In genomic region chr4:39950861-39951481, GRCh38 we compare ENCODE assay signal across 21 cellular contexts. TPM values are rescaled to one million over a fixed set of nuclear protein-coding genes. Genes with fewer than 3 reads are reported as not detected.
DNase-seq lines count a peak whose midpoint lies in the region; ATAC-seq lines count a peak whose summit lies in the region.
"Had no signal": no experiment of that assay in that cellular context is flagged by ENCODE, and none has a peak within 500 bp of the region (broad histone marks: within the 10 kb centered on the region; RNA-seq: fewer than 3 reads in every experiment).

No MANE protein-coding gene starts in this region.

- H3K9ac ChIP-seq in SK-N-MC (ENCODE audit: insufficient read length) (no peak overlapping the region), mesenchymal stem cell (ENCODE audit: low read length) (no peak overlapping the region)

- H2AFZ ChIP-seq in mesenchymal stem cell (ENCODE audit: low read depth, low read length), result no peak overlapping the region

- no peak overlapping the region for H2BK5ac ChIP-seq in mesenchymal stem cell (ENCODE audit: low read depth, low read length, poor library complexity, severe bottlenecking)

- no peaks in the 10 kb centered on the region for H3K9me3 Mint-ChIP-seq in activated CD4-positive, alpha-beta T cell treated with anti-CD3 and anti-CD28 coated beads, Interleukin-2, amount 10 ng/mL, durations not matched to agents 24 days and 14 days
- H3K9me3 Mint-ChIP-seq in CD8-positive, alpha-beta memory T cell, result no peaks in the 10 kb centered on the region
- no peaks in the 10 kb centered on the region for H3K9me3 Mint-ChIP-seq in stimulated activated naive CD8-positive, alpha-beta T cell treated with anti-CD3 and anti-CD28 coated beads, Interleukin-15, amount 100 ng/mL, for 72 hours
- H3K9me3 Mint-ChIP-seq: stimulated activated naive CD8-positive, alpha-beta T cell treated with anti-CD3 and anti-CD28 coated beads, Interleukin-15, Interleukin-2, amounts not matched to agents 100 ng/mL and 50 ng/mL, for 24 hours had no signal

- no peak overlapping the region for H3K27ac ChIP-seq in CD8-positive, alpha-beta memory T cell (ENCODE audit: low read depth, low read length)
- peak overlapping the region; percentile 2; the same call in 1 of the 2 replicates for H3K27ac ChIP-seq in SK-N-MC
- H3K27ac ChIP-seq in mesenchymal stem cell (ENCODE audit: low read length, poor library complexity, severe bottlenecking), result no peak overlapping the region
- H3K27ac ChIP-seq: 22Rv1, adrenal gland, HL-60, upper lobe of left lung had no signal

- no peaks in the 10 kb centered on the region for H3K36me3 ChIP-seq in CD8-positive, alpha-beta memory T cell (ENCODE audit: insufficient read depth, low read length)
- H3K36me3 ChIP-seq in SK-N-MC (ENCODE audit: insufficient read depth, low read length) (peaks cover 4% of the 10 kb centered on the region; the same call in 1 of the 2 replicates), mesenchymal stem cell (ENCODE audit: control insufficient read depth in 1 of 2, insufficient read depth in 2 of 2, low read depth in 1 of 2, low read length in 2 of 2) (peaks cover 3 to 14% of the 10 kb centered on the region in 2 experiments)
- H3K36me3 ChIP-seq: adrenal gland, MG63, upper lobe of left lung had no signal

- H3K23ac ChIP-seq in mesenchymal stem cell (ENCODE audit: low read length in 2 of 2), result no peak overlapping the region

- peak overlapping the region; percentile 34 for H3K27ac Mint-ChIP-seq in activated CD4-positive, alpha-beta T cell treated with anti-CD3 and anti-CD28 coated beads, Interleukin-2, amount 10 ng/mL, durations not matched to agents 24 days and 14 days
- H3K27ac Mint-ChIP-seq in CD8-positive, alpha-beta memory T cell, result peak overlapping the region in 5 of 8 donors; percentile 25 to 84 (median 75)
- no peak overlapping the region for H3K27ac Mint-ChIP-seq in stimulated activated naive CD8-positive, alpha-beta T cell treated with anti-CD3 and anti-CD28 coated beads, Interleukin-15, amount 100 ng/mL, for 72 hours
- H3K27ac Mint-ChIP-seq: stimulated activated naive CD8-positive, alpha-beta T cell treated with anti-CD3 and anti-CD28 coated beads, Interleukin-15, Interleukin-2, amounts not matched to agents 100 ng/mL and 50 ng/mL, for 24 hours had no signal

- H3K4me3 Mint-ChIP-seq in activated CD4-positive, alpha-beta T cell treated with anti-CD3 and anti-CD28 coated beads, Interleukin-2, amount 10 ng/mL, durations not matched to agents 24 days and 14 days, result no peak overlapping the region
- H3K4me3 Mint-ChIP-seq in CD8-positive, alpha-beta memory T cell, result peak overlapping the region in 1 of 7 donors; percentile 9
- no peak overlapping the region for H3K4me3 Mint-ChIP-seq in stimulated activated naive CD8-positive, alpha-beta T cell treated with anti-CD3 and anti-CD28 coated beads, Interleukin-15, amount 100 ng/mL, for 72 hours
- H3K4me3 Mint-ChIP-seq: stimulated activated naive CD8-positive, alpha-beta T cell treated with anti-CD3 and anti-CD28 coated beads, Interleukin-15, Interleukin-2, amounts not matched to agents 100 ng/mL and 50 ng/mL, for 24 hours had no signal

- intact Hi-C loops in activated CD4-positive, alpha-beta T cell treated with anti-CD3 and anti-CD28 coated beads, Interleukin-2, amount 10 ng/mL, durations not matched to agents 24 days and 14 days (cut with micrococcal nuclease), result no loop called here

- H2BK15ac ChIP-seq in mesenchymal stem cell (ENCODE audit: low read depth, poor library complexity, severe bottlenecking), result no peak overlapping the region

- peaks cover 11% of the 10 kb centered on the region for H3K4me1 ChIP-seq in CD8-positive, alpha-beta memory T cell (ENCODE audit: insufficient read depth, low read length)
- peaks cover 3% of the 10 kb centered on the region for H3K4me1 ChIP-seq in mesenchymal stem cell (ENCODE audit: control insufficient read depth, insufficient read depth, low read depth, low read length)

- peaks cover 31% of the 10 kb centered on the region for H3K4me1 Mint-ChIP-seq in activated CD4-positive, alpha-beta T cell treated with anti-CD3 and anti-CD28 coated beads, Interleukin-2, amount 10 ng/mL, durations not matched to agents 24 days and 14 days
- peaks cover 47 to 76% (median 66%) of the 10 kb centered on the region in 3 donors for H3K4me1 Mint-ChIP-seq in CD8-positive, alpha-beta memory T cell
- peaks cover 67% of the 10 kb centered on the region for H3K4me1 Mint-ChIP-seq in stimulated activated naive CD8-positive, alpha-beta T cell treated with anti-CD3 and anti-CD28 coated beads, Interleukin-15, amount 100 ng/mL, for 72 hours

- H3K27me3 ChIP-seq in CD8-positive, alpha-beta memory T cell (ENCODE audit: insufficient read depth, low read length, poor library complexity, severe bottlenecking), result no peaks in the 10 kb centered on the region
- H3K27me3 ChIP-seq in mesenchymal stem cell (ENCODE audit: control insufficient read depth in 1 of 2, insufficient read depth in 1 of 2, low read length in 2 of 2), result no peaks in the 10 kb centered on the region
- H3K27me3 ChIP-seq: adrenal gland, MG63, upper lobe of left lung had no signal

- CTCF ChIA-PET in CD8-positive, alpha-beta memory T cell (lab: Charles Lee), result no interaction called here

- H4K91ac ChIP-seq in mesenchymal stem cell (ENCODE audit: low read length), result no peak overlapping the region

- no peak overlapping the region for H2AK5ac ChIP-seq in mesenchymal stem cell (ENCODE audit: low read length, severe bottlenecking)

- no peak overlapping the region for H3K4ac ChIP-seq in mesenchymal stem cell (ENCODE audit: low read depth in 1 of 2, low read length in 2 of 2)

- H3K4me2 ChIP-seq in mesenchymal stem cell (ENCODE audit: low read length, poor library complexity, severe bottlenecking), result no peak overlapping the region
- H3K4me2 ChIP-seq: smooth muscle cell had no signal

- H3K18ac ChIP-seq in mesenchymal stem cell (ENCODE audit: low read depth in 1 of 2, low read length in 2 of 2), result no peak overlapping the region

- H3K36me3 Mint-ChIP-seq in activated CD4-positive, alpha-beta T cell treated with anti-CD3 and anti-CD28 coated beads, Interleukin-2, amount 10 ng/mL, durations not matched to agents 24 days and 14 days (ENCODE audit: low read depth), result peaks cover 16% of the 10 kb centered on the region
- peaks cover 0 to 36% (median 1%) of the 10 kb centered on the region in 3 donors for H3K36me3 Mint-ChIP-seq in CD8-positive, alpha-beta memory T cell

- no peak overlapping the region for H3K14ac ChIP-seq in mesenchymal stem cell (ENCODE audit: low read length in 2 of 2)

- no peak overlapping the region for H2BK12ac ChIP-seq in mesenchymal stem cell (ENCODE audit: low read length in 2 of 2)

- H3K4me3 ChIP-seq in CD8-positive, alpha-beta memory T cell (ENCODE audit: low read length), result no peak overlapping the region
- H3K4me3 ChIP-seq in SK-N-MC, result no peak overlapping the region
- no peak overlapping the region for H3K4me3 ChIP-seq in mesenchymal stem cell (ENCODE audit: insufficient read depth in 1 of 2, low read depth in 1 of 2, low read length in 2 of 2)
- H3K4me3 ChIP-seq: adrenal gland, MG63, smooth muscle cell, upper lobe of left lung had no signal

- H2BK120ac ChIP-seq in mesenchymal stem cell (ENCODE audit: low read depth, low read length), result no peak overlapping the region

- no peaks in the 10 kb centered on the region for H3K9me3 ChIP-seq in CD8-positive, alpha-beta memory T cell (ENCODE audit: low read length)
- H3K9me3 ChIP-seq in SK-N-MC (ENCODE audit: low read depth, low read length) (no peaks in the 10 kb centered on the region), mesenchymal stem cell (ENCODE audit: control insufficient read depth, low read length) (no peaks in the 10 kb centered on the region)
- H3K9me3 ChIP-seq: adrenal gland, MG63, upper lobe of left lung had no signal

- no peak overlapping the region for H4K8ac ChIP-seq in mesenchymal stem cell (ENCODE audit: low read length)

- DNase-seq in activated CD4-positive, alpha-beta T cell treated with anti-CD3 and anti-CD28 coated beads, Interleukin-2, amount 10 ng/mL, durations not matched to agents 24 days and 14 days, result no peak
- no peak for DNase-seq in activated CD4-positive, alpha-beta T cell treated with anti-CD3 and anti-CD28 coated beads, Interleukin-2, amount 50 U/mL, for 1 hour
- no peak for DNase-seq in CD8-positive, alpha-beta memory T cell
- DNase-seq in SK-N-MC (ENCODE audit: low read depth, low spot score) (no peak), mesenchymal stem cell (peak; percentile 25), SKM-1 treated with dmso at 0.1 percent for 144 hours (lab: John Stamatoyannopoulos, UW; ENCODE audit: unreplicated experiment) (no peak)
- no peak for DNase-seq in stimulated activated naive CD8-positive, alpha-beta T cell treated with anti-CD3 and anti-CD28 coated beads, Interleukin-15, amount 100 ng/mL, for 72 hours
- DNase-seq: adrenal gland; left ventricle myocardium superior; MG63; NCI-H1436 treated with DMSO at 0.1 percent for 48 hours; NCI-H2171 treated with DMSO at 0.1 percent for 48 hours; nucleus accumbens; stimulated activated CD4-positive, alpha-beta T cell treated with anti-CD3 and anti-CD28 coated beads, Interleukin-2, amount 100 ng/mL, for 48 hours; T-helper 1 cell; upper lobe of left lung had no signal

- POLR2A ChIA-PET in CD8-positive, alpha-beta memory T cell (lab: Charles Lee), result no interaction called here

- no peak for ATAC-seq in stimulated activated naive CD8-positive, alpha-beta T cell treated with anti-CD3 and anti-CD28 coated beads, Interleukin-15, amount 100 ng/mL, for 72 hours
- ATAC-seq in HG03457 (IDR thresholded peaks at IDR 0.05; ENCODE audit: unreplicated experiment), result no peak
- ATAC-seq: left ventricle myocardium superior had no signal

- H3K79me1 ChIP-seq in mesenchymal stem cell (replicated peaks; ENCODE audit: low read length, poor library complexity, severe bottlenecking), result peaks cover 4% of the 10 kb centered on the region

- H3K27me3 Mint-ChIP-seq in activated CD4-positive, alpha-beta T cell treated with anti-CD3 and anti-CD28 coated beads, Interleukin-2, amount 10 ng/mL, durations not matched to agents 24 days and 14 days, result no peaks in the 10 kb centered on the region
- no peaks in the 10 kb centered on the region for H3K27me3 Mint-ChIP-seq in CD8-positive, alpha-beta memory T cell
- no peaks in the 10 kb centered on the region for H3K27me3 Mint-ChIP-seq in stimulated activated naive CD8-positive, alpha-beta T cell treated with anti-CD3 and anti-CD28 coated beads, Interleukin-15, amount 100 ng/mL, for 72 hours
- H3K27me3 Mint-ChIP-seq: stimulated activated naive CD8-positive, alpha-beta T cell treated with anti-CD3 and anti-CD28 coated beads, Interleukin-15, Interleukin-2, amounts not matched to agents 100 ng/mL and 50 ng/mL, for 24 hours had no signal

RNA-seq across cellular contexts. Expression of gene PDS5A, which starts 26.7 kb away (rescaled TPM):
- total RNA-seq in activated CD4-positive, alpha-beta T cell treated with anti-CD3 and anti-CD28 coated beads, Interleukin-2, amount 10 ng/mL, durations not matched to agents 24 days and 14 days, result 126 and 128 TPM in 2 replicates
- total RNA-seq in CD8-positive, alpha-beta memory T cell, result 100 to 1,000 TPM; 111 TPM
- polyA plus RNA-seq in CD8-positive, alpha-beta memory T cell, result 49.2 TPM
- polyA plus RNA-seq in mesenchymal stem cell (2013, experiment 1 of 2), result 25.3 TPM
- 25.6 TPM for polyA plus RNA-seq in mesenchymal stem cell (2013, experiment 2 of 2)

Comparison
In these comparisons a context has a peak if more than half of its experiments do, and no peak if none do; other contexts are left out.
1. H3K27ac Mint-ChIP-seq: peak in activated CD4-positive, alpha-beta T cell treated with anti-CD3 and anti-CD28 coated beads, Interleukin-2, amount 10 ng/mL, durations not matched to agents 24 days and 14 days (single experiment) and CD8-positive, alpha-beta memory T cell (5 of 8); none in stimulated activated naive CD8-positive, alpha-beta T cell treated with anti-CD3 and anti-CD28 coated beads, Interleukin-15, amount 100 ng/mL, for 72 hours (0 of 2).